ENCODE assay signal across 26 cellular contexts in the genomic region with DNA sequence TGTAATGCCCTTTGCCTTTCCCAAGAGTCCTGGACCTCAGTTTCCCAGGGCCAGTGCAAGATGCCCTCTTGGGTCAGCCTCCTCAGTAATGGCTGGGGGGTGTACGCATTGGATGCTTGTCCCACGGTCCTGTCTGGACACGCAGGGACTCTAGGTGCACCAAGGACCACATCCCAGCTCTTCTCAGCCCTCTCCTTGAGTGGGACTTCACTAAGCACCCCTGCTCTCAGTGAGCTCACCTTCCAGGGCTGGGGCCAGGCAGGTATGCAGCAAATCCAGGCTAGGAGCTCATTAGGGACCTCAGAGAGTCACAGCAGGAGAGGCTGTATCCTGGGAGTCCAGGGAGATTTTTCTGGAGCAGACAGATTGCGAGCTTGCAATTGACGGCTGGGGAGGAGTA.
"Had no signal": no experiment of that assay in that cellular context is flagged by ENCODE, and none has a peak within 500 bp of the region (broad histone marks: within the 10 kb centered on the region; RNA-seq: fewer than 3 reads in every experiment).

No MANE protein-coding gene starts in this region.

- H3K27me3 Mint-ChIP-seq: effector memory CD8-positive, alpha-beta T cell; memory B cell; naive thymus-derived CD4-positive, alpha-beta T cell; stimulated activated naive B cell treated with anti-CD40 and anti-IgM and Interleukin-4, amounts not matched to agents 10 μg/mL and 1 μg/mL and 100 μg/mL, for 72 hours had no signal

- H3K9me3 ChIP-seq: esophagus squamous epithelium, prostate gland, right atrium auricular region, spleen, stomach, thyroid gland, vagina had no signal

- H2AFZ ChIP-seq: neural progenitor cell, parathyroid adenoma had no signal

- H3K4me1 ChIP-seq: neural progenitor cell, parathyroid adenoma, prostate gland, spleen, vagina had no signal

- H3K4me3 ChIP-seq: esophagus squamous epithelium, lung, neural progenitor cell, prostate gland, right atrium auricular region, skin epidermis, spleen, stomach, thyroid gland, vagina had no signal

- H3K79me2 ChIP-seq: parathyroid adenoma had no signal

- H3K27ac ChIP-seq: esophagus squamous epithelium, neural progenitor cell, parathyroid adenoma, prostate gland, right atrium auricular region, skin epidermis, spleen, stomach, thyroid gland, vagina had no signal

- DNase-seq: cortex of kidney; effector memory CD8-positive, alpha-beta T cell; erythroblast; esophagus squamous epithelium; foreskin melanocyte; glutamatergic neuron; left ventricle myocardium superior; midbrain; naive thymus-derived CD4-positive, alpha-beta T cell; spleen; stimulated activated CD4-positive, alpha-beta T cell treated with anti-CD3 and anti-CD28 coated beads, Interleukin-4, amount 100 ng/mL, for 4 hours; stimulated activated naive B cell treated with anti-CD40 and anti-IgM and Interleukin-4, amounts not matched to agents 10 μg/mL and 1 μg/mL and 100 μg/mL, for 72 hours; stomach; thyroid gland; trophoblast cell had no signal

- H3K4me3 Mint-ChIP-seq: effector memory CD8-positive, alpha-beta T cell; memory B cell; naive thymus-derived CD4-positive, alpha-beta T cell; nephron; neural progenitor cell; stimulated activated naive B cell treated with anti-CD40 and anti-IgM and Interleukin-4, amounts not matched to agents 10 μg/mL and 1 μg/mL and 100 μg/mL, for 72 hours had no signal

- FAIRE-seq: endometrium, keratinocyte had no signal

- H3K9me3 Mint-ChIP-seq: effector memory CD8-positive, alpha-beta T cell; memory B cell; naive thymus-derived CD4-positive, alpha-beta T cell; nephron; neural progenitor cell; stimulated activated naive B cell treated with anti-CD40 and anti-IgM and Interleukin-4, amounts not matched to agents 10 μg/mL and 1 μg/mL and 100 μg/mL, for 72 hours had no signal

- ATAC-seq: effector memory CD8-positive, alpha-beta T cell; left ventricle myocardium superior; naive thymus-derived CD4-positive, alpha-beta T cell; stimulated activated naive B cell treated with anti-CD40 and anti-IgM and Interleukin-4, amounts not matched to agents 10 μg/mL and 1 μg/mL and 100 μg/mL, for 72 hours had no signal

- H3K4me2 ChIP-seq: neural progenitor cell had no signal

- H3K4me1 Mint-ChIP-seq: memory B cell, nephron, neural progenitor cell had no signal

- H3K36me3 ChIP-seq: neural progenitor cell had no signal

- H3K9ac ChIP-seq: neural progenitor cell, parathyroid adenoma had no signal

- H3K27me3 ChIP-seq: esophagus squamous epithelium, neural progenitor cell, right atrium auricular region, spleen, stomach, thyroid gland, vagina had no signal

- H3K27ac Mint-ChIP-seq: memory B cell; nephron; neural progenitor cell; stimulated activated naive B cell treated with anti-CD40 and anti-IgM and Interleukin-4, amounts not matched to agents 10 μg/mL and 1 μg/mL and 100 μg/mL, for 72 hours had no signal
